ENCODE assay signal across 8 cellular contexts in genomic region chr19:23075031-23075733, GRCh38. TPM values are rescaled to one million over a fixed set of nuclear protein-coding genes. Genes with fewer than 3 reads are reported as not detected.
A peak's percentile ranks its signal among the peaks of the same experiment; 100 is the strongest.
DNase-seq lines count a peak whose midpoint lies in the region; ATAC-seq and TF ChIP-seq lines count a peak whose summit lies in the region.

No MANE protein-coding gene starts in this region.

- ATAC-seq in GM21390 (IDR thresholded peaks at IDR 0.05; ENCODE audit: unreplicated experiment) (peak; percentile 57), sciatic nerve (peak; percentile 87), GM21737 (IDR thresholded peaks at IDR 0.05; ENCODE audit: unreplicated experiment) (no peak)

- TF ChIP-seq CTCF in astrocyte of the spinal cord (IDR thresholded peaks at IDR 0.05; ENCODE audit: low read depth, low read length) = no peak

- intact Hi-C loops in sciatic nerve (cut with DNase I) = no loop called here

- peak; percentile 62 for DNase-seq in Ammon's horn (ENCODE audit: low spot score)
- peak; percentile 85 for DNase-seq in NCI-H2171 treated with DMSO at 0.1 percent for 48 hours (lab: John Stamatoyannopoulos, UW)
- DNase-seq in astrocyte of the spinal cord (ENCODE audit: low read depth, low spot score) = peak; percentile 78
- peak; percentile 65 for DNase-seq in sciatic nerve (ENCODE audit: low spot score)
- no peak for DNase-seq in activated gamma-delta T cell treated with Interleukin-2 at 50 U/mL for 16 hours

- H3K4me3 ChIP-seq in astrocyte of the spinal cord (ENCODE audit: low read depth, low read length) = peak overlapping the region; percentile 86
- peak overlapping the region; percentile 68 for H3K4me3 ChIP-seq in iPS-11a (ENCODE audit: low read depth, low read length)

- in situ Hi-C loops in astrocyte of the spinal cord (cut with HindIII; ENCODE audit: low sequenced_read_pairs) = no loop called here

RNA-seq across cellular contexts. Expression of gene ZNF730, which starts 41.6 kb away (rescaled TPM):
- total RNA-seq in sciatic nerve = 1.8 TPM
